In the genomic region with DNA sequence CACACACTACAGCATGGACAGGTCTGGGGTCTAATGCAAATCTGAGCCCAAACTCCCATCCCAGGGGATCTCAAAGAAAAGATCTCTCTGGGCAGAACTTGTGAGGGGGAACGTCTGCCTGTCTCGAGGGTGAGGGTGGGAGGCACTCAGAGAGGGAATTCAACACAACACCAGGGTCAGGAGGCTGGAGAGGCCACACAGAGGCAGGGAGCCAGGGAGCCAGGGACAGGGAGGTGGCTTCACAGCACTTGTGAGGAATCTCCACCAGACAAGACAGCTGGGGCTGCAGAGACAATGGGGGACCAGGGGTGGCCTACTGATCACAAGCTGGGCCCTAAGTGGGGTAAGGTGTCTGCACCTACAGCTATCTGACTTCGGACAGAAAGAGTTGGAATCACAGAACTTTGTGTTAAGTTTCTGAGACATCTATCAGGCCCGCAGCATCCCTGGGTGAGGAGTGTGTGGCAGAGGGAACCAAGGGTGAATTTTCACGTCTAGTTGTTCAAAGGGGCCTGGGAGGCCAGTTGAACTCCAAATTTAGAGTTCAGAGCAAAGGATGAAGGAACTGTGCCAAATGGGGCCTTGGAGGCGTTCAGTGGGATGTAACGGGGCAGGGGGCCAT, we compare ENCODE assay signal across 8 cellular contexts. TPM values are rescaled to one million over a fixed set of nuclear protein-coding genes. Genes with fewer than 3 reads are reported as not detected.
DNase-seq lines count a peak whose midpoint lies in the region; ATAC-seq and TF ChIP-seq lines count a peak whose summit lies in the region.

No MANE protein-coding gene starts in this region.

- TF ChIP-seq CTCF in HFF-Myc (IDR thresholded peaks at IDR 0.05; ENCODE audit: low read depth, low read length, missing control alignments) (no peak), spleen (IDR thresholded peaks at IDR 0.05 in 8 of 11, conservative IDR thresholded peaks at IDR 0.05 in 3 of 11) (no peak)
- no peak for TF ChIP-seq CTCF in activated CD8-positive, alpha-beta T cell treated with anti-CD3 and anti-CD28 coated beads for 36 hours (IDR thresholded peaks at IDR 0.05)

- no peak for TF ChIP-seq POLR2A in spleen (IDR thresholded peaks at IDR 0.05)

- WGBS in iPS DF 6.9 (ENCODE audit: insufficient coverage, insufficient read length), result no CpG with 5 or more reads among the region's 7 CpGs
- 27 to 34% (median 28%) methylated on average over 7 of the region's 7 CpGs for WGBS in spleen, 5 donors

- H3K4me1 ChIP-seq in iPS DF 6.9 (ENCODE audit: control insufficient read depth, insufficient read depth, low read length) (peaks cover 6% of the 10 kb centered on the region), spleen (peaks cover 22 to 63% (median 49%) of the 10 kb centered on the region in 6 donors)

- H3K27me3 ChIP-seq in iPS DF 6.9 (ENCODE audit: control insufficient read depth, insufficient read depth, low read length) (no peaks in the 10 kb centered on the region), spleen (replicated peaks in 1 of 7) (no peaks in the 10 kb centered on the region)

- POLR2A ChIA-PET in activated CD8-positive, alpha-beta T cell treated with anti-CD3 and anti-CD28 coated beads for 36 hours (lab: Charles Lee), result interaction anchor here (0.6 to 6.8 kb wide), 8 partner anchors 12 to 1692 kb away, joined by 3 to 89 read pairs (median 3); a partner anchor contains a TSS

- no peaks in the 10 kb centered on the region for H3K9me3 ChIP-seq in iPS DF 6.9 (ENCODE audit: control insufficient read depth, insufficient read depth, low read length)
- no peaks in the 10 kb centered on the region for H3K9me3 ChIP-seq in spleen

- H3K36me3 Mint-ChIP-seq in activated CD8-positive, alpha-beta T cell treated with anti-CD3 and anti-CD28 coated beads for 36 hours (ENCODE audit: low read depth), result peaks cover 24% of the 10 kb centered on the region

- H3K9me3 Mint-ChIP-seq in activated CD8-positive, alpha-beta T cell treated with anti-CD3 and anti-CD28 coated beads for 36 hours, result no peaks in the 10 kb centered on the region

- ATAC-seq in activated CD8-positive, alpha-beta T cell treated with anti-CD3 and anti-CD28 coated beads for 36 hours, result no peak
- ATAC-seq in GM18870 (IDR thresholded peaks at IDR 0.05; ENCODE audit: unreplicated experiment), result no peak

- H3K36me3 ChIP-seq in iPS DF 6.9 (ENCODE audit: control insufficient read depth, insufficient read depth, low read length) (peaks cover 7% of the 10 kb centered on the region; the same call in 1 of the 2 replicates), spleen (peaks cover 3 to 45% (median 27%) of the 10 kb centered on the region in 6 donors)

- H3K27ac Mint-ChIP-seq in activated CD8-positive, alpha-beta T cell treated with anti-CD3 and anti-CD28 coated beads for 36 hours, result peak overlapping the region; percentile 91

- intact Hi-C loops in activated CD8-positive, alpha-beta T cell treated with anti-CD3 and anti-CD28 coated beads for 36 hours (cut with micrococcal nuclease), result no loop called here
- intact Hi-C loops in spleen (cut with DNase I; ENCODE audit: low total_unique reads), result no loop called here

- H3K4me1 Mint-ChIP-seq in activated CD8-positive, alpha-beta T cell treated with anti-CD3 and anti-CD28 coated beads for 36 hours (ENCODE audit: low read depth), result peaks cover 28% of the 10 kb centered on the region

- no peak overlapping the region for H3K27ac ChIP-seq in iPS DF 6.9 (ENCODE audit: low read length)
- peak overlapping the region in 5 of 8 donors; percentile 58 to 94 (median 75) for H3K27ac ChIP-seq in spleen

- CTCF ChIA-PET in activated CD8-positive, alpha-beta T cell treated with anti-CD3 and anti-CD28 coated beads for 36 hours (lab: Charles Lee), result interaction anchor here (1.4 to 4.6 kb wide), 2 partner anchors 10 to 12 kb away, joined by 3 to 34 read pairs; a partner anchor contains a TSS

- H3K27me3 Mint-ChIP-seq in activated CD8-positive, alpha-beta T cell treated with anti-CD3 and anti-CD28 coated beads for 36 hours, result no peaks in the 10 kb centered on the region

- peak overlapping the region; percentile 91 for H3K4me3 Mint-ChIP-seq in activated CD8-positive, alpha-beta T cell treated with anti-CD3 and anti-CD28 coated beads for 36 hours

- H3K4me3 ChIP-seq in HFF-Myc (replicated peaks; ENCODE audit: low read depth, low read length) (peak overlapping the region; percentile 82), iPS DF 6.9 (ENCODE audit: low read length) (peak overlapping the region; percentile 68), spleen (peak overlapping the region; percentile 63 to 96 (median 78))

- no peak for DNase-seq in HFF-Myc (ENCODE audit: extremely low read depth, low read depth)
- DNase-seq in activated CD8-positive, alpha-beta T cell treated with anti-CD3 and anti-CD28 coated beads for 36 hours, result no peak
- DNase-seq in iPS DF 6.9 (ENCODE audit: low read depth, low spot score), result no peak
- DNase-seq in spleen, result peak; percentile 67
- no peak for DNase-seq in stimulated activated CD4-positive, alpha-beta T cell treated with anti-CD3 and anti-CD28 coated beads, Interleukin-4, amount 100 ng/mL, for 4 hours
- no peak for DNase-seq in cerebellar cortex (ENCODE audit: low spot score)
- DNase-seq in Kasumi-1 (lab: John Stamatoyannopoulos, UW), result no peak

RNA-seq across cellular contexts. Expression of a gene that starts 12.7 kb away (rescaled TPM):
- 10 to 100 TPM; 83.1 to 88.8 TPM for total RNA-seq in activated CD8-positive, alpha-beta T cell treated with anti-CD3 and anti-CD28 coated beads for 36 hours
- 100 to 1,000 TPM; 121 to 236 (median 140) TPM for total RNA-seq in spleen
- polyA plus RNA-seq in spleen, result 100 to 1,000 TPM in 1 of 3 donors, 10 to 100 TPM in 2; 41.2 to 131 (median 87.8) TPM

RNA-seq across cellular contexts. Expression of a gene that starts 18.2 kb away (rescaled TPM):
- 10 to 100 TPM; 19.3 to 21.0 TPM for total RNA-seq in activated CD8-positive, alpha-beta T cell treated with anti-CD3 and anti-CD28 coated beads for 36 hours
- 10 to 100 TPM; 23.1 to 33.7 (median 26.9) TPM for total RNA-seq in spleen
- polyA plus RNA-seq in spleen, result 10 to 100 TPM in 1 of 3 donors, 1 to 10 TPM in 2; 6.6 to 14.8 (median 7.0) TPM

RNA-seq across cellular contexts. Expression of a gene that starts 32.8 kb away (rescaled TPM):
- 10 to 100 TPM; 83.9 to 85.8 TPM for total RNA-seq in activated CD8-positive, alpha-beta T cell treated with anti-CD3 and anti-CD28 coated beads for 36 hours
- 10 to 100 TPM; 43.9 to 79.1 (median 59.2) TPM for total RNA-seq in spleen
- polyA plus RNA-seq in spleen, result 10 to 100 TPM; 31.7 to 66.8 (median 66.1) TPM

RNA-seq across cellular contexts. Expression of a gene that starts 47.8 kb away (rescaled TPM):
- total RNA-seq in activated CD8-positive, alpha-beta T cell treated with anti-CD3 and anti-CD28 coated beads for 36 hours, result under 1 TPM; 0.25 to 0.27 TPM
- under 1 TPM in 2 of 7 donors, not detected in 5; 0.10 to 0.16 TPM for total RNA-seq in spleen
- polyA plus RNA-seq in spleen, result under 1 TPM in 2 of 3 donors, not detected in 1; 0.02 to 0.06 TPM

RNA-seq across cellular contexts. Expression of a gene that starts 51.9 kb away (rescaled TPM):
- 10 to 100 TPM; 47.6 to 48.2 TPM for total RNA-seq in activated CD8-positive, alpha-beta T cell treated with anti-CD3 and anti-CD28 coated beads for 36 hours
- 10 to 100 TPM; 24.9 to 51.3 (median 48.9) TPM for total RNA-seq in spleen
- 10 to 100 TPM; 13.9 to 24.8 (median 21.9) TPM for polyA plus RNA-seq in spleen
